ENCODE assay signal across 8 cellular contexts in the genomic region with DNA sequence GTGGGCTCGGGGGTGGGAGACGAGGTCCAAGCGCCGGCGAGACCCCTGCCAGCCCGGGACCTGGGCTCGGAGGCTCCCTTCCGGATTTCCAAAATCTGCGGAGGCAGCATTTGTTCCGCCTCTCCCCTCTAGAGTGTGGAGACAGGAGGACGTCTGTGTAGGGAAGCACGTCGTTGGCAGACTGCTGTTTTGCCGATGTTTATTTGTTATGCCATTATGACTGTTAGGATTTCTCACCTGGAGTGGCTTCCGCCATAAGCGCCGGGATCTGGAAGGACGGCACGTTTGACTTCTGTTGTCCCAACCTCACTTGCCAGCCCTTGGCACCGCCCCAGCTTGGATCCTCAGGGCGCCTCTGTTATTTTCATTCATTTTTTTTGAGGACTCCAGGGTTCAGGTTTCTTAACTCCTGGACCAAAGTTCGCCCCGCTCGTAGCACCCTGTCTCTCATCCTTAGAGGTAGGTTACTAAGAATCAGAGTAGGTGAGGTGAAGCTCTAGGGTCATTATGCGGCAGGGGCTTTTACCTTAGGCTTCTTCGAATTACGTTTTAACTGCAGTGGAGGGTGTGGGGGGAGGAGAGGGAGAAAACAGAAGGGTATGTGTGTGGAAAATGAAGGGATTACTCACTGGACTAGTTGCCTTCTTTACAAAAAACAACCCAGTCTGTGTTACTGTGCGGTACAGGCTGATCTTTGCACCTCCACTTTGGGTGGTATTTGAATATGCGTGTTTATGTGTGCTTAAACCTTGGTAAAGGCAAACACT. TPM values are rescaled to one million over a fixed set of nuclear protein-coding genes. Genes with fewer than 3 reads are reported as not detected.
A peak's percentile ranks its signal among the peaks of the same experiment; 100 is the strongest.
DNase-seq lines count a peak whose midpoint lies in the region; ATAC-seq, FAIRE-seq and TF ChIP-seq lines count a peak whose summit lies in the region.

No MANE protein-coding gene starts in this region.

- H3K4me3 ChIP-seq in GM08714 (ENCODE audit: low read length) (peak overlapping the region; percentile 79; the same call in 1 of the 2 replicates), SK-N-SH (ENCODE audit: low read depth in 2 of 2, low read length in 1 of 2) (peak overlapping the region; percentile 74 to 79), endothelial cell of umbilical vein (replicated peaks in 1 of 3; ENCODE audit: insufficient read depth in 1 of 3, low read depth in 1 of 3, low read length in 3 of 3) (peak overlapping the region; percentile 55 to 79 (median 64)), muscle layer of colon (ENCODE audit: low read depth in 1 of 2, low read length in 2 of 2) (peak overlapping the region; percentile 66 to 83)

- H3K9me3 ChIP-seq in SK-N-SH, result no peaks in the 10 kb centered on the region
- H3K9me3 ChIP-seq in endothelial cell of umbilical vein (replicated peaks; ENCODE audit: control insufficient read depth, insufficient read depth, low read length), result no peaks in the 10 kb centered on the region
- H3K9me3 ChIP-seq in muscle layer of colon (ENCODE audit: low read length), result no peaks in the 10 kb centered on the region

- H3K9me1 ChIP-seq in endothelial cell of umbilical vein (replicated peaks; ENCODE audit: control insufficient read depth, extremely low read depth, insufficient read depth, low read length), result no peaks in the 10 kb centered on the region

- H3K27ac ChIP-seq in SK-N-SH (ENCODE audit: low read depth in 2 of 2, low read length in 1 of 2) (peak overlapping the region; percentile 16 to 63; a peak in 3 of 4 replicates), endothelial cell of umbilical vein (ENCODE audit: insufficient read depth, low read depth, low read length) (no peak overlapping the region), muscle layer of colon (ENCODE audit: low read depth, low read length) (peak overlapping the region; percentile 40)

- DNase-seq in ACHN (peak; percentile 49), HuH-7.5 (ENCODE audit: low spot score) (peak; percentile 41), SK-N-SH (no peak), endothelial cell of umbilical vein (ENCODE audit: low read depth, low spot score) (peak; percentile 41), HK-2 (ENCODE audit: unreplicated experiment) (no peak)

- no peak for TF ChIP-seq RAD21 in SK-N-SH (IDR thresholded peaks at IDR 0.05; ENCODE audit: low read length)

- no TSS peak for BruUV-seq in endothelial cell of umbilical vein (replicated peaks; lab: Mats Ljungman, UMichigan)

- intact Hi-C loops in endothelial cell of umbilical vein (cut with micrococcal nuclease), result no loop called here

- no peaks in the 10 kb centered on the region for H4K20me1 ChIP-seq in SK-N-SH (ENCODE audit: insufficient read depth)
- no peaks in the 10 kb centered on the region for H4K20me1 ChIP-seq in endothelial cell of umbilical vein (replicated peaks; ENCODE audit: control insufficient read depth, extremely low read depth, insufficient read depth, low read length)

- CTCF ChIA-PET in SK-N-SH (lab: Yijun Ruan, JAX), result interaction anchor here (0.8 to 1.8 kb wide), 5 partner anchors 11 to 274 kb away, joined by 3 to 6 read pairs (median 4); no protein-coding TSS in a partner anchor
- CTCF ChIA-PET in endothelial cell of umbilical vein (lab: Charles Lee), result interaction anchor here (0.7 to 1.9 kb wide), 4 partner anchors 13 to 274 kb away, joined by 3 to 6 read pairs (median 4); no protein-coding TSS in a partner anchor

- H3K4me1 ChIP-seq in SK-N-SH (ENCODE audit: control insufficient read depth in 1 of 2, insufficient read depth in 2 of 2, low read depth in 1 of 2, low read length in 1 of 2) (peaks cover 0 to 10% of the 10 kb centered on the region in 2 experiments; a peak in 1 of 4 replicates), endothelial cell of umbilical vein (ENCODE audit: control insufficient read depth, extremely low read depth, insufficient read depth, low read length) (peaks cover 13% of the 10 kb centered on the region), muscle layer of colon (ENCODE audit: insufficient read depth, low read length) (no peaks in the 10 kb centered on the region)

- H3K27me3 ChIP-seq in SK-N-SH (ENCODE audit: insufficient read depth), result no peaks in the 10 kb centered on the region
- no peaks in the 10 kb centered on the region for H3K27me3 ChIP-seq in endothelial cell of umbilical vein (ENCODE audit: control insufficient read depth in 2 of 2, insufficient read depth in 2 of 2, low read length in 2 of 2)
- H3K27me3 ChIP-seq in muscle layer of colon (ENCODE audit: control insufficient read depth in 1 of 2, insufficient read depth in 2 of 2, low read length in 2 of 2), result no peaks in the 10 kb centered on the region

- no peaks in the 10 kb centered on the region for H3K9me2 ChIP-seq in SK-N-SH

- POLR2A ChIA-PET in SK-N-SH (lab: Yijun Ruan, JAX) (no interaction called here), endothelial cell of umbilical vein (lab: Charles Lee) (interaction anchor here (1.5 kb wide), 1 partner anchor 11 kb away, joined by 3 read pairs; no protein-coding TSS in a partner anchor)

- WGBS in SK-N-SH (ENCODE audit: low lambda C conversion rate), result 16% methylated on average over 29 of the region's 29 CpGs

- in situ Hi-C loops in ACHN (cut with HindIII; ENCODE audit: low pct_ligation_motif_present, low pct_unique_long_range_greater_than_20kb, low sequenced_read_pairs), result no loop called here

- peak overlapping the region; percentile 77 for H3K4me2 ChIP-seq in SK-N-SH
- peak overlapping the region; percentile 89 for H3K4me2 ChIP-seq in endothelial cell of umbilical vein (ENCODE audit: insufficient read depth, low read length)

- H2AFZ ChIP-seq in SK-N-SH (ENCODE audit: low read depth) (peak overlapping the region; percentile 99), endothelial cell of umbilical vein (ENCODE audit: low read depth, low read length) (peak overlapping the region; percentile 95)

- H3F3A ChIP-seq in SK-N-SH (replicated peaks; ENCODE audit: insufficient read depth), result peaks cover 12% of the 10 kb centered on the region

- H3K9ac ChIP-seq in SK-N-SH (peak overlapping the region; percentile 77), endothelial cell of umbilical vein (replicated peaks; ENCODE audit: extremely low read depth, insufficient read depth, low read length) (peak overlapping the region; percentile 19), muscle layer of colon (ENCODE audit: low read length) (no peak overlapping the region)

- dilution Hi-C loops in endothelial cell of umbilical vein (cut with MboI; ENCODE audit: extremely low pct_ligation_motif_present, low sequenced_read_pairs), result no loop called here

- no peak for TF ChIP-seq EP300 in SK-N-SH (IDR thresholded peaks at IDR 0.05; ENCODE audit: borderline replicate concordance in 1 of 2, low read depth in 1 of 2, low read length in 1 of 2)

- no peak for FAIRE-seq in endothelial cell of umbilical vein (lab: Jason Lieb, UNC)

- no peak for ATAC-seq in GM19467 (IDR thresholded peaks at IDR 0.05; ENCODE audit: unreplicated experiment)

- H3K79me2 ChIP-seq in SK-N-SH (ENCODE audit: insufficient read depth), result no peaks in the 10 kb centered on the region
- peaks cover 3% of the 10 kb centered on the region for H3K79me2 ChIP-seq in endothelial cell of umbilical vein (ENCODE audit: control insufficient read depth, insufficient read depth, low read length)

- H3K36me3 ChIP-seq in SK-N-SH (replicated peaks in 1 of 2; ENCODE audit: control insufficient read depth in 1 of 2, insufficient read depth in 2 of 2, low read length in 1 of 2) (no peaks in the 10 kb centered on the region), endothelial cell of umbilical vein (ENCODE audit: control insufficient read depth in 2 of 2, extremely low read depth in 1 of 2, insufficient read depth in 2 of 2, low read length in 2 of 2) (no peaks in the 10 kb centered on the region), muscle layer of colon (ENCODE audit: insufficient read depth, low read length) (no peaks in the 10 kb centered on the region)

- TF ChIP-seq POLR2A in endothelial cell of umbilical vein (IDR thresholded peaks at IDR 0.05; ENCODE audit: low read depth, low read length), result no peak

- TF ChIP-seq CTCF in SK-N-SH (IDR thresholded peaks at IDR 0.05), result no peak
- TF ChIP-seq CTCF in endothelial cell of umbilical vein (IDR thresholded peaks at IDR 0.05; ENCODE audit: extremely low read depth in 1 of 2, insufficient read depth in 1 of 2, low read depth in 1 of 2, low read length in 2 of 2), result no peak

TF ChIP-seq in SK-N-SH, 30 proteins besides CTCF, POLR2A, EP300 and RAD21 (continues in another document):
- TF ChIP-seq TEAD4 (IDR thresholded peaks at IDR 0.05; ENCODE audit: borderline replicate concordance, insufficient read depth) (no peak), SIN3A (IDR thresholded peaks at IDR 0.05; ENCODE audit: borderline replicate concordance, low read depth, low read length) (no peak), JUND (IDR thresholded peaks at IDR 0.05) (no peak), NFIC (IDR thresholded peaks at IDR 0.05; ENCODE audit: borderline replicate concordance) (0 out of 2 replicates have a peak, but pooled peaks have one; percentile 35)

TF ChIP-seq in endothelial cell of umbilical vein, 7 proteins besides CTCF, POLR2A, EP300 and RAD21:
- TF ChIP-seq EZH2 (IDR thresholded peaks at IDR 0.05; ENCODE audit: borderline replicate concordance, low read depth, low read length, severe bottlenecking) (no peak), FOS (IDR thresholded peaks at IDR 0.05; ENCODE audit: borderline replicate concordance, insufficient read depth, low read length) (no peak), MYC (IDR thresholded peaks at IDR 0.05; ENCODE audit: low read depth, low read length) (no peak), POLR2AphosphoS5 (IDR thresholded peaks at IDR 0.05; ENCODE audit: insufficient read depth, low read depth, low read length) (no peak), MAX (IDR thresholded peaks at IDR 0.05; ENCODE audit: insufficient read depth, insufficient read length) (no peak), GATA2 (IDR thresholded peaks at IDR 0.05; ENCODE audit: insufficient read depth, insufficient read length, low read depth, low read length) (no peak), JUN (IDR thresholded peaks at IDR 0.05; ENCODE audit: borderline replicate concordance, insufficient read depth, insufficient read length, low read depth) (no peak)

RNA-seq across cellular contexts. Expression of gene PYGL, which starts 0.5 kb away (rescaled TPM):
- polyA plus RNA-seq in SK-N-SH (2012; rRNA removed) (60.2 and 66.4 TPM in 2 replicates), endothelial cell of umbilical vein (12.1 and 15.1 TPM in 2 replicates)
- polyA plus RNA-seq in SK-N-SH (2012; cell fraction: cytosol; rRNA removed), result 62.8 and 70.4 TPM in 2 replicates
- polyA plus RNA-seq in SK-N-SH (2012; cell fraction: nucleus; rRNA removed), result 48.1 and 72.3 TPM in 2 replicates
- 45.7 and 46.6 TPM in 2 replicates for total RNA-seq in endothelial cell of umbilical vein
- 17.5 and 17.9 TPM in 2 replicates for polyA plus RNA-seq in endothelial cell of umbilical vein (2011; cell fraction: cytosol; rRNA removed)
- polyA plus RNA-seq in endothelial cell of umbilical vein (2011; cell fraction: nucleus; rRNA removed), result 22.9 and 25.2 TPM in 2 replicates
- polyA plus RNA-seq in endothelial cell of umbilical vein (2012), result 41.9 and 52.6 TPM in 2 replicates
- 15.5 and 19.3 TPM in 2 replicates for polyA minus RNA-seq in endothelial cell of umbilical vein
- polyA minus RNA-seq in endothelial cell of umbilical vein (2011; cell fraction: cytosol; rRNA and poly(A)+ RNA removed), result 34.3 TPM
- 11.5 and 16.6 TPM in 2 replicates for polyA minus RNA-seq in endothelial cell of umbilical vein (2011; cell fraction: nucleus; rRNA and poly(A)+ RNA removed)

Comparison
In these comparisons a context has a peak if more than half of its experiments do, and no peak if none do; other contexts are left out.
1. DNase-seq: peak in ACHN (single experiment), HuH-7.5 (single experiment) and endothelial cell of umbilical vein (single experiment); none in SK-N-SH (single experiment) and HK-2 (single experiment).
2. Peak in every context shown above with its lines, with median percentiles within 50 percentile points of each other: H3K4me3 ChIP-seq.